Comparison of ENCODE assay signal across 2 cellular contexts in genomic region chr2:41136966-41137494, GRCh38.
TF ChIP-seq lines count a peak whose summit lies in the region.

No MANE protein-coding gene starts in this region.

TF ChIP-seq in endothelial cell of umbilical vein, 7 proteins besides CTCF, POLR2A, EP300 and RAD21 (continued from another document):
- TF ChIP-seq JUN (IDR thresholded peaks at IDR 0.05; ENCODE audit: borderline replicate concordance, insufficient read depth, insufficient read length, low read depth) (peak; percentile 51), POLR2AphosphoS5 (IDR thresholded peaks at IDR 0.05; ENCODE audit: insufficient read depth, low read depth, low read length) (no peak), GATA2 (IDR thresholded peaks at IDR 0.05; ENCODE audit: insufficient read depth, insufficient read length, low read depth, low read length) (no peak)
- TF ChIP-seq, protein P1, sequence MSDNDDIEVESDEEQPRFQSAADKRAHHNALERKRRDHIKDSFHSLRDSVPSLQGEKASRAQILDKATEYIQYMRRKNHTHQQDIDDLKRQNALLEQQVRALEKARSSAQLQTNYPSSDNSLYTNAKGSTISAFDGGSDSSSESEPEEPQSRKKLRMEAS (IDR thresholded peaks at IDR 0.05; ENCODE audit: insufficient read depth, insufficient read length) = no peak

TF ChIP-seq in SK-N-SH, 30 proteins besides CTCF, POLR2A, EP300 and RAD21 (continued from another document):
- TF ChIP-seq, protein P2, sequence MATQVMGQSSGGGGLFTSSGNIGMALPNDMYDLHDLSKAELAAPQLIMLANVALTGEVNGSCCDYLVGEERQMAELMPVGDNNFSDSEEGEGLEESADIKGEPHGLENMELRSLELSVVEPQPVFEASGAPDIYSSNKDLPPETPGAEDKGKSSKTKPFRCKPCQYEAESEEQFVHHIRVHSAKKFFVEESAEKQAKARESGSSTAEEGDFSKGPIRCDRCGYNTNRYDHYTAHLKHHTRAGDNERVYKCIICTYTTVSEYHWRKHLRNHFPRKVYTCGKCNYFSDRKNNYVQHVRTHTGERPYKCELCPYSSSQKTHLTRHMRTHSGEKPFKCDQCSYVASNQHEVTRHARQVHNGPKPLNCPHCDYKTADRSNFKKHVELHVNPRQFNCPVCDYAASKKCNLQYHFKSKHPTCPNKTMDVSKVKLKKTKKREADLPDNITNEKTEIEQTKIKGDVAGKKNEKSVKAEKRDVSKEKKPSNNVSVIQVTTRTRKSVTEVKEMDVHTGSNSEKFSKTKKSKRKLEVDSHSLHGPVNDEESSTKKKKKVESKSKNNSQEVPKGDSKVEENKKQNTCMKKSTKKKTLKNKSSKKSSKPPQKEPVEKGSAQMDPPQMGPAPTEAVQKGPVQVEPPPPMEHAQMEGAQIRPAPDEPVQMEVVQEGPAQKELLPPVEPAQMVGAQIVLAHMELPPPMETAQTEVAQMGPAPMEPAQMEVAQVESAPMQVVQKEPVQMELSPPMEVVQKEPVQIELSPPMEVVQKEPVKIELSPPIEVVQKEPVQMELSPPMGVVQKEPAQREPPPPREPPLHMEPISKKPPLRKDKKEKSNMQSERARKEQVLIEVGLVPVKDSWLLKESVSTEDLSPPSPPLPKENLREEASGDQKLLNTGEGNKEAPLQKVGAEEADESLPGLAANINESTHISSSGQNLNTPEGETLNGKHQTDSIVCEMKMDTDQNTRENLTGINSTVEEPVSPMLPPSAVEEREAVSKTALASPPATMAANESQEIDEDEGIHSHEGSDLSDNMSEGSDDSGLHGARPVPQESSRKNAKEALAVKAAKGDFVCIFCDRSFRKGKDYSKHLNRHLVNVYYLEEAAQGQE (IDR thresholded peaks at IDR 0.05; ENCODE audit: low read depth, low read length) = no peak
- TF ChIP-seq TAF1 (IDR thresholded peaks at IDR 0.05; ENCODE audit: borderline replicate concordance, low read depth, low read length) = no peak
